8 cellular contexts compared by ENCODE assay signal in genomic region chr10:11515596-11516418, GRCh38.
DNase-seq lines count a peak whose midpoint lies in the region; ATAC-seq, FAIRE-seq and TF ChIP-seq lines count a peak whose summit lies in the region.

No MANE protein-coding gene starts in this region.

- peaks cover 13% of the 10 kb centered on the region for H3K36me3 Mint-ChIP-seq in brain

- peak; percentile 84 to 93 for TF ChIP-seq CTCF in brain (conservative IDR thresholded peaks at IDR 0.05)
- peak; percentile 65 to 75 (median 73) for TF ChIP-seq CTCF in keratinocyte (optimal IDR thresholded peaks at IDR 0.05 in 1 of 3, IDR thresholded peaks at IDR 0.05 in 1 of 3, conservative IDR thresholded peaks at IDR 0.05 in 1 of 3; ENCODE audit: extremely low read depth in 1 of 3, insufficient read depth in 2 of 3, low read length in 3 of 3)

- DNase-seq in DMS 273 (lab: John Stamatoyannopoulos, UW; ENCODE audit: unreplicated experiment), result peak; percentile 60
- no peak for DNase-seq in DMS 273 treated with DMSO at 0.1 percent for 48 hours (lab: John Stamatoyannopoulos, UW)
- peak in 42 of 76 experiments; percentile 4 to 72 (median 44) for DNase-seq in HUDEP-2 (lab: John Stamatoyannopoulos, UW; ENCODE audit: unreplicated experiment in 76 of 76)
- DNase-seq in SHP77 (lab: John Stamatoyannopoulos, UW), result peak; percentile 30 to 39
- peak; percentile 21 for DNase-seq in keratinocyte (ENCODE audit: low read depth, low spot score)
- DNase-seq in stimulated activated CD4-positive, alpha-beta T cell treated with anti-CD3 and anti-CD28 coated beads, TNF-alpha, amount 100 ng/mL, for 1 hour (ENCODE audit: low read depth in 3 of 3, low spot score in 1 of 3), result peak in 2 of 3 donors; percentile 9

- H3K9me3 Mint-ChIP-seq in brain, result no peaks in the 10 kb centered on the region

- H3K27me3 ChIP-seq in keratinocyte (ENCODE audit: control insufficient read depth, extremely low read depth, insufficient read depth, low read length), result no peaks in the 10 kb centered on the region

- H3K9ac ChIP-seq in keratinocyte (ENCODE audit: control insufficient read depth, extremely low read depth, insufficient read depth, low read length), result no peak overlapping the region

- no peaks in the 10 kb centered on the region for H3K9me3 ChIP-seq in keratinocyte (ENCODE audit: control insufficient read depth, low read depth, low read length)

- no peaks in the 10 kb centered on the region for H4K20me1 ChIP-seq in keratinocyte (ENCODE audit: control insufficient read depth, extremely low read depth, insufficient read depth, low read length)

- dilution Hi-C loops in keratinocyte (cut with MboI; ENCODE audit: extremely low pct_ligation_motif_present, low sequenced_read_pairs), result no loop called here

- no peaks in the 10 kb centered on the region for H3K79me2 ChIP-seq in keratinocyte (ENCODE audit: control insufficient read depth, insufficient read depth, low read length)

- no peaks in the 10 kb centered on the region for H3K9me1 ChIP-seq in keratinocyte (ENCODE audit: control insufficient read depth, extremely low read depth, insufficient read depth, low read length)

- no peak overlapping the region for H3K27ac ChIP-seq in keratinocyte (ENCODE audit: control insufficient read depth, insufficient read depth, low read length)

- H3K4me1 Mint-ChIP-seq in brain, result peaks cover 36% of the 10 kb centered on the region

- no peaks in the 10 kb centered on the region for H3K36me3 ChIP-seq in keratinocyte (ENCODE audit: control insufficient read depth in 2 of 2, extremely low read depth in 1 of 2, insufficient read depth in 2 of 2, low read length in 2 of 2)

- no peak overlapping the region for H3K4me2 ChIP-seq in keratinocyte (ENCODE audit: control insufficient read depth, extremely low read depth, insufficient read depth, low read depth, low read length)

- peaks cover 2% of the 10 kb centered on the region for H3K27me3 Mint-ChIP-seq in brain

- peak; percentile 73 for FAIRE-seq in keratinocyte (lab: Jason Lieb, UNC)

- ATAC-seq in GM21390 (IDR thresholded peaks at IDR 0.05; ENCODE audit: unreplicated experiment), result peak; percentile 5

- peak overlapping the region in 2 of 5 experiments; percentile 11 to 67 for H3K27ac Mint-ChIP-seq in brain

- H2AFZ ChIP-seq in keratinocyte (ENCODE audit: control insufficient read depth, low read length), result no peak overlapping the region

- no peak overlapping the region for H3K4me3 Mint-ChIP-seq in brain

- H3K4me1 ChIP-seq in keratinocyte (ENCODE audit: control insufficient read depth, extremely low read depth, insufficient read depth, low read length), result no peaks in the 10 kb centered on the region

- H3K4me3 ChIP-seq in keratinocyte (ENCODE audit: control insufficient read depth in 2 of 3, extremely low read depth in 1 of 3, insufficient read depth in 2 of 3, low read depth in 1 of 3, low read length in 3 of 3), result no peak overlapping the region
